In the genomic region with DNA sequence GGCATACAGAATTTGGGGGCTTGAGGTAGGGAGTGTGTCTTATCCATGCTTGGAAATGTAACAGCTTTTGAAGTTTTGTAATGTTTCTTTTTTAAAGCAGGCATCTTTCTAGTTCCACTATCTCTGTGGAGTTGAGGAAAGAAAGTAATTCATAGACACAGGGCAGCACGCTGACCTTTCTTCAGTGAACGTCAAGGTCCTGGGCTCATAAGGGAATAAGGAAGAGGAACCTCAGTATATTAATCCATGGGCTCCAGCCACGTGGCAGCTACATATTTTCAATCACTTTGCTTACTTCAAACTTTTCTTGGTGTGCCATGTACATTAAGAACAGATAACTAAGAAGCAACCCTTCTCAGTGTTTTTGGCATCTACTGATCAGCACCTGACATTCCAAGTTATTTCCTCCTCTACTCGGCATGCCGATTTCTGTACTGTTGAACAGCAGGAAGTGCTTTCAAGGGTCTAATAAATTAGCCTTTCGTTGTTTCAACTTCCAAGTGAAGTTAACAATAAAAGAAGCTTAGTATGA, we compare ENCODE assay signal across 22 cellular contexts.
DNase-seq lines count a peak whose midpoint lies in the region; ATAC-seq and TF ChIP-seq lines count a peak whose summit lies in the region.
"Had no signal": no experiment of that assay in that cellular context is flagged by ENCODE, and none has a peak within 500 bp of the region (broad histone marks: within the 10 kb centered on the region; RNA-seq: fewer than 3 reads in every experiment).

No MANE protein-coding gene starts in this region.

- DNase-seq in coronary artery (ENCODE audit: low spot score): no peak
- DNase-seq in lower lobe of right lung: no peak
- no peak for DNase-seq in spleen
- DNase-seq in caudate nucleus (lab: John Stamatoyannopoulos, UW): no peak
- DNase-seq in NCI-H748 (lab: John Stamatoyannopoulos, UW; ENCODE audit: unreplicated experiment): no peak
- no peak for DNase-seq in NCI-H1694 (lab: John Stamatoyannopoulos, UW)
- DNase-seq in posterior vena cava (ENCODE audit: low spot score): no peak
- DNase-seq: ACHN; activated CD8-positive, alpha-beta memory T cell treated with anti-CD3 and anti-CD28 coated beads, Interleukin-2, amount 50 U/mL, for 48 hours; activated naive CD4-positive, alpha-beta T cell; CD4-positive, alpha-beta T cell; DMS79; hypothalamus; kidney glomerular epithelial cell; MM.1S; naive B cell; NCI-H1930; NCI-H526; OCI-M1; stimulated activated CD4-positive, alpha-beta T cell treated with anti-CD3 and anti-CD28 coated beads, Interleukin-1b, Interleukin-23, amount 100 ng/mL, for 48 hours had no signal

- intact Hi-C loops in lower lobe of right lung (cut with DNase I) (no loop called here), spleen (cut with DNase I; ENCODE audit: low total_unique reads) (no loop called here), posterior vena cava (cut with DNase I) (no loop called here)

- H3K9me3 ChIP-seq in lower lobe of right lung (no peaks in the 10 kb centered on the region), spleen (no peaks in the 10 kb centered on the region)
- H3K9me3 ChIP-seq: SJSA1 had no signal

- H2AFZ ChIP-seq in ACC112 (ENCODE audit: low read length, unreplicated experiment): no peak overlapping the region

- ATAC-seq in lower lobe of right lung: no peak

- H3K36me3 ChIP-seq in ACC112 (ENCODE audit: insufficient read depth, low read length): no peaks in the 10 kb centered on the region
- no peaks in the 10 kb centered on the region for H3K36me3 ChIP-seq in lower lobe of right lung
- H3K36me3 ChIP-seq in spleen: no peaks in the 10 kb centered on the region
- H3K36me3 ChIP-seq: SJSA1 had no signal

- 7 to 14% (median 11%) methylated on average over 6 of the region's 6 CpGs for WGBS in spleen, 5 donors

- H3K27ac ChIP-seq in ACC112 (ENCODE audit: low read depth, low read length) (peak overlapping the region; percentile 20; the same call in 1 of the 2 replicates), coronary artery (peak overlapping the region; percentile 67 to 75), lower lobe of right lung (peak overlapping the region; percentile 39), spleen (peak overlapping the region in 7 of 8 donors; percentile 24 to 56 (median 51)), caudate nucleus (ENCODE audit: low read depth, low read length) (no peak overlapping the region)
- H3K27ac ChIP-seq: SJSA1 had no signal

- no peak for TF ChIP-seq CTCF in coronary artery (IDR thresholded peaks at IDR 0.05)
- TF ChIP-seq CTCF in lower lobe of right lung (IDR thresholded peaks at IDR 0.05): no peak
- TF ChIP-seq CTCF in spleen (IDR thresholded peaks at IDR 0.05 in 8 of 11, conservative IDR thresholded peaks at IDR 0.05 in 3 of 11): no peak

- H3K4me3 ChIP-seq in ACC112 (ENCODE audit: low read depth, low read length) (no peak overlapping the region), coronary artery (no peak overlapping the region), lower lobe of right lung (no peak overlapping the region), spleen (no peak overlapping the region)
- H3K4me3 ChIP-seq: SJSA1 had no signal

- H3K4me1 ChIP-seq in ACC112 (ENCODE audit: control insufficient read depth, insufficient read depth, low read length, unreplicated experiment) (peaks cover 22% of the 10 kb centered on the region), lower lobe of right lung (peaks cover 45% of the 10 kb centered on the region), spleen (peaks cover 0 to 16% (median 10%) of the 10 kb centered on the region in 6 donors)
- H3K4me1 ChIP-seq: SJSA1 had no signal

- H3K27me3 ChIP-seq in ACC112 (ENCODE audit: insufficient read depth, low read length) (no peaks in the 10 kb centered on the region), lower lobe of right lung (ENCODE audit: low read depth) (no peaks in the 10 kb centered on the region), spleen (replicated peaks in 1 of 7) (no peaks in the 10 kb centered on the region)
- H3K27me3 ChIP-seq: SJSA1 had no signal

- H3K79me2 ChIP-seq in ACC112 (ENCODE audit: control insufficient read depth, insufficient read depth, low read length, unreplicated experiment): no peaks in the 10 kb centered on the region

- no peak for TF ChIP-seq POLR2A in spleen (IDR thresholded peaks at IDR 0.05)
